ENCODE assay signal across 9 cellular contexts in the genomic region with DNA sequence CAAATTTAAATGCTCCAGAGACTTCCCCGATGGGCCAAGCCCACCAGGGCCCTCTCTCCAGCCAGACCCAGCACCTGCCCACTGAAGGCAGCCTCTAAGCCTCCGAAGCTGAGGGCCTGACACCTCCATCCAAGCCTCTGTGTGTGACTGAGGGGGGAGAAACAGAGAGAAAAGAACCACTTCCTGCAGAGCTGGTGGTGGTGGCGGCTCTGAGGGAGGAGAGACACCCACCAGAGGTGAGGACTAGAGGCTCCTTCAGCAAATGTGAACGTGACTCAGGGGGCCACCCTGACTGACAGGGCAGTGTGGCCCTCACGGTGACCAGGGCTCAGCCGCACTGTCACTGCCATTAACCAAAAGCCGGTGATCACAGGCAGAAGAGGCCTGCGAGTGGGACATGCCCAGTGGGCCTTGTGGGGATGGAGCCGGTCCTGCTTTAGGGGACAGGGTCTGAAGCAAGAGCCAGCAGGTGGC. TPM values are rescaled to one million over a fixed set of nuclear protein-coding genes. Genes with fewer than 3 reads are reported as not detected.
A peak's percentile ranks its signal among the peaks of the same experiment; 100 is the strongest.
DNase-seq lines count a peak whose midpoint lies in the region; ATAC-seq and TF ChIP-seq lines count a peak whose summit lies in the region.
"Had no signal": no experiment of that assay in that cellular context is flagged by ENCODE, and none has a peak within 500 bp of the region (broad histone marks: within the 10 kb centered on the region; RNA-seq: fewer than 3 reads in every experiment).

No MANE protein-coding gene starts in this region.

- H3K4me3 ChIP-seq in DOHH2 (ENCODE audit: low read length) (peak overlapping the region; percentile 54), OCI-LY1 (ENCODE audit: low read depth, low read length, poor library complexity, severe bottlenecking) (no peak overlapping the region), suprapubic skin (no peak overlapping the region), PC-3 (ENCODE audit: low read length) (no peak overlapping the region)

- H2AFZ ChIP-seq in OCI-LY1 (ENCODE audit: low read length) (no peak overlapping the region), PC-3 (ENCODE audit: low read length) (no peak overlapping the region)

- H3K4me1 ChIP-seq in DOHH2 (ENCODE audit: control insufficient read depth, low read length) (peaks cover 66% of the 10 kb centered on the region), OCI-LY1 (ENCODE audit: insufficient read depth, low read length, severe bottlenecking) (peaks cover 37% of the 10 kb centered on the region), suprapubic skin (no peaks in the 10 kb centered on the region), PC-3 (ENCODE audit: insufficient read depth, low read length) (no peaks in the 10 kb centered on the region)

- peak overlapping the region; percentile 98 for H3K27ac ChIP-seq in DOHH2 (ENCODE audit: low read depth, low read length)
- H3K27ac ChIP-seq in OCI-LY1 (ENCODE audit: low read depth, low read length, poor library complexity, severe bottlenecking) = peak overlapping the region; percentile 92
- peak overlapping the region; percentile 42 for H3K27ac ChIP-seq in suprapubic skin
- no peak overlapping the region for H3K27ac ChIP-seq in PC-3 (ENCODE audit: low read length)

- CTCF ChIA-PET in PC-3 (lab: Charles Lee) = no interaction called here

- peak; percentile 62 for ATAC-seq in GM21528 (IDR thresholded peaks at IDR 0.05; ENCODE audit: low FRiP score, unreplicated experiment)
- no peak for ATAC-seq in PC-3

- intact Hi-C loops in PC-3 (cut with micrococcal nuclease) = no loop called here

- TF ChIP-seq EP300 in suprapubic skin (IDR thresholded peaks at IDR 0.05) = no peak

- peaks cover 42% of the 10 kb centered on the region for H3K4me1 Mint-ChIP-seq in brain

- POLR2A ChIA-PET in PC-3 (lab: Charles Lee; ENCODE audit: unreplicated experiment) = no interaction called here

- BruUV-seq in PC-3 (replicated peaks; lab: Mats Ljungman, UMichigan) = no TSS peak

- H3F3A ChIP-seq in DOHH2 (ENCODE audit: control insufficient read depth, insufficient read depth) (peaks cover 21% of the 10 kb centered on the region), OCI-LY1 (ENCODE audit: insufficient read depth, low read length) (no peaks in the 10 kb centered on the region), PC-3 (ENCODE audit: low read length, unreplicated experiment) (no peaks in the 10 kb centered on the region)

- H3K4me3 Mint-ChIP-seq in brain = no peak overlapping the region

- TF ChIP-seq POLR2A in suprapubic skin (IDR thresholded peaks at IDR 0.05) = no peak

- H3K79me2 ChIP-seq in DOHH2 (ENCODE audit: control insufficient read depth, low read length) (no peaks in the 10 kb centered on the region), OCI-LY1 (ENCODE audit: insufficient read depth, low read length) (no peaks in the 10 kb centered on the region), PC-3 (ENCODE audit: low read length) (no peaks in the 10 kb centered on the region)

- 90% methylated on average over 9 of the region's 9 CpGs for WGBS in suprapubic skin

- no peaks in the 10 kb centered on the region for H3K36me3 Mint-ChIP-seq in brain

- H4K20me1 ChIP-seq in DOHH2 (ENCODE audit: control insufficient read depth, insufficient read depth, low read depth, low read length) (no peaks in the 10 kb centered on the region), OCI-LY1 (ENCODE audit: insufficient read depth, low read length) (no peaks in the 10 kb centered on the region), PC-3 (ENCODE audit: low read length) (no peaks in the 10 kb centered on the region)

- H3K9me2 ChIP-seq in DOHH2 (replicated peaks; ENCODE audit: control insufficient read depth, low read length) = no peaks in the 10 kb centered on the region
- H3K9me2 ChIP-seq in OCI-LY1 (ENCODE audit: low read depth, low read length) = no peaks in the 10 kb centered on the region
- no peaks in the 10 kb centered on the region for H3K9me2 ChIP-seq in PC-3 (replicated peaks; ENCODE audit: low read length)

- no peaks in the 10 kb centered on the region for H3K27me3 Mint-ChIP-seq in brain

- no peak for DNase-seq in suprapubic skin (ENCODE audit: low spot score in 2 of 2)
- no peak for DNase-seq in PC-3
- no peak for DNase-seq in HCEC 1CT
- DNase-seq in iPS-NIHi11 (ENCODE audit: low spot score) = no peak

- no peaks in the 10 kb centered on the region for H3K27me3 ChIP-seq in DOHH2 (ENCODE audit: control insufficient read depth, low read length)
- H3K27me3 ChIP-seq in OCI-LY1 (ENCODE audit: insufficient read depth, low read length) = no peaks in the 10 kb centered on the region
- H3K27me3 ChIP-seq in suprapubic skin = no peaks in the 10 kb centered on the region
- H3K27me3 ChIP-seq in PC-3 (ENCODE audit: low read length) = peaks cover 9% of the 10 kb centered on the region

- H3K9ac ChIP-seq in OCI-LY1 (ENCODE audit: low read length) (peak overlapping the region; percentile 36; the same call in 1 of the 2 replicates), PC-3 (ENCODE audit: low read length) (no peak overlapping the region)

- peak overlapping the region in 4 of 5 experiments; percentile 48 to 89 (median 72) for H3K27ac Mint-ChIP-seq in brain

- no peak for TF ChIP-seq CTCF in DOHH2 (IDR thresholded peaks at IDR 0.05; ENCODE audit: low read depth, low read length, poor library complexity, severe bottlenecking)
- no peak for TF ChIP-seq CTCF in OCI-LY1 (IDR thresholded peaks at IDR 0.05; ENCODE audit: low read length)
- TF ChIP-seq CTCF in brain (conservative IDR thresholded peaks at IDR 0.05) = no peak
- TF ChIP-seq CTCF in suprapubic skin (IDR thresholded peaks at IDR 0.05) = no peak
- no peak for TF ChIP-seq CTCF in PC-3 (conservative IDR thresholded peaks at IDR 0.05; ENCODE audit: low read depth, low read length)

- H3K36me3 ChIP-seq in DOHH2 (ENCODE audit: control insufficient read depth, low read length) = no peaks in the 10 kb centered on the region
- H3K36me3 ChIP-seq in OCI-LY1 (ENCODE audit: insufficient read depth, low read length) = no peaks in the 10 kb centered on the region
- no peaks in the 10 kb centered on the region for H3K36me3 ChIP-seq in suprapubic skin
- H3K36me3 ChIP-seq in PC-3 (ENCODE audit: low read depth, low read length) = no peaks in the 10 kb centered on the region

- peaks cover 3 to 11% (median 5%) of the 10 kb centered on the region in 5 experiments for H3K9me3 Mint-ChIP-seq in brain

- H3K9me3 ChIP-seq in DOHH2 (ENCODE audit: control insufficient read depth, insufficient read depth, low read length) (peaks cover 7% of the 10 kb centered on the region; the same call in 1 of the 2 replicates), OCI-LY1 (ENCODE audit: low read length) (no peaks in the 10 kb centered on the region), suprapubic skin (no peaks in the 10 kb centered on the region), PC-3 (ENCODE audit: low read length) (no peaks in the 10 kb centered on the region)

- H3K4me2 ChIP-seq in DOHH2 (ENCODE audit: low read length) = peak overlapping the region; percentile 79
- H3K4me2 ChIP-seq in OCI-LY1 (ENCODE audit: low read length) = peak overlapping the region; percentile 31
- no peak overlapping the region for H3K4me2 ChIP-seq in PC-3 (ENCODE audit: low read length)

RNA-seq across cellular contexts. Expression of a gene that starts 31.0 kb away (rescaled TPM):
- polyA plus RNA-seq in brain (ENCODE audit: insufficient read depth, low read depth, low replicate concordance) = 0.29 TPM
- total RNA-seq in suprapubic skin (1 to 10 TPM in 2 of 4 donors, under 1 TPM in 1, not detected in 1; 0.96 to 1.6 (median 1.2) TPM), PC-3 (2014; rRNA removed) (0.11 and 0.12 TPM in 2 replicates)
- polyA plus RNA-seq: neural cell had no signal
